28 cellular contexts compared by ENCODE assay signal in the genomic region with DNA sequence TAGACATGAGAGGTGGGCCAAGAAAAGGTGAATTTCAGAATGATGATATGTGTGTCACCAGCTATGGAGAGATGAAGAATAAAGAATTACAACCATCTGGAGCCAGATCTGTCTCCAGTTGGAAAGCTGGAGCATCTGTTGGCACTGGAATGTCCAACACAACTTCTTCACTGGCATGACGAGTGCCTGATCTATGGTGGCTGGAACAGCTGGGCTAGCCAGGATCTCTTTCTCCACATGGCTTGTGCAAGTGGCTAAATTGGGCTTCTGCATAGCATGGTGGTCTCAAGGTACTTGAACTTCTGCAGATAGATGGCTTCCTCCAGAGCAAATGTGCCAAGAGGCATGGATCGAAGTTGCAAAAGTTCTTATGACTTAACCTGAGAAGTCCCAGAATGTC.
"Had no signal": no experiment of that assay in that cellular context is flagged by ENCODE, and none has a peak within 500 bp of the region (broad histone marks: within the 10 kb centered on the region; RNA-seq: fewer than 3 reads in every experiment).

No MANE protein-coding gene starts in this region.

- DNase-seq: stimulated activated CD4-positive, alpha-beta T cell treated with anti-CD3 and anti-CD28 coated beads, Interleukin-2, amount 100 ng/mL, for 48 hours; stimulated activated CD4-positive, alpha-beta T cell treated with anti-CD3 and anti-CD28 coated beads, Interleukin-4, amount 100 ng/mL, for 1 hour; stimulated activated CD4-positive, alpha-beta T cell treated with anti-CD3 and anti-CD28 coated beads, Interleukin-4, amount 100 ng/mL, for 24 hours; stimulated activated CD4-positive, alpha-beta T cell treated with anti-CD3 and anti-CD28 coated beads, Interleukin-4, amount 100 ng/mL, for 4 hours; stimulated activated CD8-positive, alpha-beta memory T cell treated with anti-CD3 and anti-CD28 coated beads, Interleukin-4, amount 100 ng/mL, for 48 hours; stimulated activated naive B cell treated with anti-CD40 and anti-IgM and Interleukin-4, amounts not matched to agents 10 μg/mL and 1 μg/mL and 100 μg/mL, for 72 hours; stimulated activated naive CD4-positive, alpha-beta T cell; stimulated activated naive CD4-positive, alpha-beta T cell treated with Interleukin-2 at 50 U/mL for 16 hours; stimulated activated naive CD8-positive, alpha-beta T cell treated with anti-CD3 and anti-CD28 coated beads, Interleukin-15, amount 100 ng/mL, for 72 hours; stimulated activated naive CD8-positive, alpha-beta T cell treated with anti-CD3 and anti-CD28 coated beads, Interleukin-15, Interleukin-2, amounts not matched to agents 100 U/mL and 50 U/mL, for 24 hours; stomach; substantia nigra; testis; thyroid gland; tibial artery; transverse colon; trophoblast cell; upper lobe of left lung; upper lobe of right lung; uterus had no signal

- H3K27ac Mint-ChIP-seq: stimulated activated effector memory CD8-positive, alpha-beta T cell treated with anti-CD3 and anti-CD28 coated beads, Interleukin-12 subunit alpha, Interleukin-12 subunit beta, amount 100 ng/mL, for 72 hours; stimulated activated memory B cell treated with anti-CD40 and anti-IgM and Interleukin-4, amounts not matched to agents 10 μg/mL and 1 μg/mL and 100 μg/mL, for 72 hours; stimulated activated naive B cell treated with anti-CD40 and anti-IgM and Interleukin-4, amounts not matched to agents 10 μg/mL and 1 μg/mL and 100 μg/mL, for 72 hours; stimulated activated naive CD8-positive, alpha-beta T cell treated with anti-CD3 and anti-CD28 coated beads, Interleukin-15, amount 100 ng/mL, for 72 hours; stimulated activated naive CD8-positive, alpha-beta T cell treated with anti-CD3 and anti-CD28 coated beads, Interleukin-15, Interleukin-2, amounts not matched to agents 100 ng/mL and 50 ng/mL, for 24 hours; type B pancreatic cell had no signal

- H3K4me1 Mint-ChIP-seq: stimulated activated effector memory CD8-positive, alpha-beta T cell treated with anti-CD3 and anti-CD28 coated beads, Interleukin-12 subunit alpha, Interleukin-12 subunit beta, amount 100 ng/mL, for 72 hours; stimulated activated memory B cell treated with anti-CD40 and anti-IgM and Interleukin-4, amounts not matched to agents 10 μg/mL and 1 μg/mL and 100 μg/mL, for 72 hours; stimulated activated naive B cell treated with anti-CD40 and anti-IgM and Interleukin-4, amounts not matched to agents 10 μg/mL and 1 μg/mL and 100 μg/mL, for 72 hours; stimulated activated naive CD8-positive, alpha-beta T cell treated with anti-CD3 and anti-CD28 coated beads, Interleukin-15, amount 100 ng/mL, for 72 hours had no signal

- H3K27ac ChIP-seq: stomach, suprapubic skin, testis, thoracic aorta, thyroid gland, tibial artery, tibial nerve, transverse colon, upper lobe of left lung, upper lobe of right lung, uterus, vagina had no signal

- H3K9me3 ChIP-seq: suprapubic skin, testis, thyroid gland, transverse colon, uterus, vagina had no signal

- H3K4me3 Mint-ChIP-seq: stimulated activated effector memory CD8-positive, alpha-beta T cell treated with anti-CD3 and anti-CD28 coated beads, Interleukin-12 subunit alpha, Interleukin-12 subunit beta, amount 100 ng/mL, for 72 hours; stimulated activated memory B cell treated with anti-CD40 and anti-IgM and Interleukin-4, amounts not matched to agents 10 μg/mL and 1 μg/mL and 100 μg/mL, for 72 hours; stimulated activated naive B cell treated with anti-CD40 and anti-IgM and Interleukin-4, amounts not matched to agents 10 μg/mL and 1 μg/mL and 100 μg/mL, for 72 hours; stimulated activated naive CD8-positive, alpha-beta T cell treated with anti-CD3 and anti-CD28 coated beads, Interleukin-15, amount 100 ng/mL, for 72 hours; stimulated activated naive CD8-positive, alpha-beta T cell treated with anti-CD3 and anti-CD28 coated beads, Interleukin-15, Interleukin-2, amounts not matched to agents 100 ng/mL and 50 ng/mL, for 24 hours; type B pancreatic cell had no signal

- ATAC-seq: stimulated activated effector memory CD8-positive, alpha-beta T cell treated with anti-CD3 and anti-CD28 coated beads, Interleukin-12 subunit alpha, Interleukin-12 subunit beta, amount 100 ng/mL, for 72 hours; stimulated activated memory B cell treated with anti-CD40 and anti-IgM and Interleukin-4, amounts not matched to agents 10 μg/mL and 1 μg/mL and 100 μg/mL, for 72 hours; stimulated activated naive B cell treated with anti-CD40 and anti-IgM and Interleukin-4, amounts not matched to agents 10 μg/mL and 1 μg/mL and 100 μg/mL, for 72 hours; stimulated activated naive CD8-positive, alpha-beta T cell treated with anti-CD3 and anti-CD28 coated beads, Interleukin-15, amount 100 ng/mL, for 72 hours; stimulated activated naive CD8-positive, alpha-beta T cell treated with anti-CD3 and anti-CD28 coated beads, Interleukin-15, Interleukin-2, amounts not matched to agents 100 U/mL and 50 U/mL, for 24 hours; upper lobe of right lung had no signal

- H3K36me3 ChIP-seq: stomach, suprapubic skin, thoracic aorta, thyroid gland, tibial artery, tibial nerve, transverse colon, upper lobe of left lung, upper lobe of right lung, uterus, vagina had no signal

- H3K36me3 Mint-ChIP-seq: stimulated activated effector memory CD8-positive, alpha-beta T cell treated with anti-CD3 and anti-CD28 coated beads, Interleukin-12 subunit alpha, Interleukin-12 subunit beta, amount 100 ng/mL, for 72 hours; stimulated activated memory B cell treated with anti-CD40 and anti-IgM and Interleukin-4, amounts not matched to agents 10 μg/mL and 1 μg/mL and 100 μg/mL, for 72 hours; stimulated activated naive B cell treated with anti-CD40 and anti-IgM and Interleukin-4, amounts not matched to agents 10 μg/mL and 1 μg/mL and 100 μg/mL, for 72 hours; type B pancreatic cell had no signal

- H3K27me3 ChIP-seq: stomach, suprapubic skin, testis, thyroid gland, tibial nerve, transverse colon, upper lobe of left lung, uterus, vagina had no signal

- H3K27me3 Mint-ChIP-seq: type B pancreatic cell had no signal

- H3K4me1 ChIP-seq: stomach, suprapubic skin, testis, thyroid gland, tibial artery, tibial nerve, transverse colon, upper lobe of left lung, upper lobe of right lung, uterus had no signal

- H3K4me3 ChIP-seq: stomach, suprapubic skin, testis, thoracic aorta, thyroid gland, tibial artery, tibial nerve, transverse colon, upper lobe of left lung, upper lobe of right lung, uterus, vagina had no signal

- H3K9me3 Mint-ChIP-seq: stimulated activated effector memory CD8-positive, alpha-beta T cell treated with anti-CD3 and anti-CD28 coated beads, Interleukin-12 subunit alpha, Interleukin-12 subunit beta, amount 100 ng/mL, for 72 hours; type B pancreatic cell had no signal
